10 cellular contexts compared by ENCODE assay signal in the genomic region with DNA sequence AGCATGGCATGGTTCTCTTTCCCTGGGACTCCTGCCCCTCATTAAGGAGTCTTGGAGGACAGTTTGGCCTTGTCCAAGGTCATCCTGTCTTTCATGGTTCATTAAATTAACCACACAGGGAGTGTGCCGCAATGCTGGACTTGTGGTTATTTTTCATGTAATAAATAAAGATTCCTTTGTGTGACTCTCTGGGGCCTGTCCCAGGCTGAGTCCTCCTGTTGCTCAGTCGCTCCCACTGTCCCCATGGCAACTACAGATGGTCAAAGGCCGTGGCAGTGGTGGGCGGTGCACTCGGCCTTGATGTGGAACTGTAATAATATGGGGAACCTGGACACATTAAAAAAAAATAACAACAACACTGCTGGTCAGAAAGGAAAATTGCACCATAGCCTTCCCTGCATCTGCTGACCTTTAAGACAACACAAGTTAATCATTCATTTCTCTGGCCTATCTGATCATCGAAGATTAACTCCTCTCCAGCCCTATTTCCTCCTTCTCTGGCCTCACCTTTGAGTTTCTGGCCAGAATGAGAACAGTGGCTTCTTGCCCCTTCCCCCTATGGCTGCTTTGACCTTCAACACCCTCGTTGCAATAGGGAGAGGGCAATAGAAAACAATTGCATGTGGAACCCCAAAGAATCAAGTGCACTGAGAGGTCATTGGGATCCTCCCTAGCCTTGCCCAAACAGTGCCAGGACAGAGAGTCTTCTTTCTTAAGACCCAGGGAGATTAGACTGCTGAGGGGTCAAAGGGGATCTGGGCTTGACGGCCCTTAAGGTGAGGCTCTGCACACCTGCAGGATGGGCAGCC. TPM values are rescaled to one million over a fixed set of nuclear protein-coding genes. Genes with fewer than 3 reads are reported as not detected.
DNase-seq lines count a peak whose midpoint lies in the region; ATAC-seq and TF ChIP-seq lines count a peak whose summit lies in the region.
"Had no signal": no experiment of that assay in that cellular context is flagged by ENCODE, and none has a peak within 500 bp of the region (broad histone marks: within the 10 kb centered on the region; RNA-seq: fewer than 3 reads in every experiment).

No MANE protein-coding gene starts in this region.

- H3K27ac ChIP-seq in esophagus muscularis mucosa (replicated peaks in 1 of 4): peak overlapping the region; percentile 54 to 66 (median 56)

- intact Hi-C loops in esophagus muscularis mucosa (cut with DNase I): no loop called here

- H3K9me3 Mint-ChIP-seq in nephron: no peaks in the 10 kb centered on the region

- no peak for ATAC-seq in GM21825 (IDR thresholded peaks at IDR 0.05; ENCODE audit: unreplicated experiment)
- ATAC-seq: activated CD4-positive, CD25-positive, alpha-beta regulatory T cell treated with anti-CD3 and anti-CD28 coated beads, Interleukin-2, amount 50 U/mL, for 24 hours had no signal

- peaks cover 13% of the 10 kb centered on the region for H3K27me3 Mint-ChIP-seq in nephron (ENCODE audit: low read depth)

- peaks cover 36% of the 10 kb centered on the region for H3K4me1 Mint-ChIP-seq in nephron

- peak overlapping the region in 2 of 3 experiments; percentile 16 to 52 for H3K4me3 Mint-ChIP-seq in nephron
- H3K4me3 Mint-ChIP-seq: B cell had no signal

- H3K36me3 Mint-ChIP-seq in nephron (ENCODE audit: low read depth): no peaks in the 10 kb centered on the region

- no peak for TF ChIP-seq EP300 in esophagus muscularis mucosa (IDR thresholded peaks at IDR 0.05)

- H3K4me3 ChIP-seq in esophagus muscularis mucosa: no peak overlapping the region

- H3K27ac Mint-ChIP-seq in nephron: peak overlapping the region in 2 of 3 experiments; percentile 94
- H3K27ac Mint-ChIP-seq: B cell had no signal

- peaks cover 11 to 43% (median 35%) of the 10 kb centered on the region in 4 donors for H3K4me1 ChIP-seq in esophagus muscularis mucosa

- TF ChIP-seq CTCF in esophagus muscularis mucosa (IDR thresholded peaks at IDR 0.05) (no peak), nephron (IDR thresholded peaks at IDR 0.05; ENCODE audit: unreplicated experiment in 3 of 3) (no peak)

- no peaks in the 10 kb centered on the region for H3K27me3 ChIP-seq in esophagus muscularis mucosa

- DNase-seq in AG08395 (ENCODE audit: low spot score) (peak; percentile 77), HuH-7.5 (ENCODE audit: low spot score) (peak; percentile 71), esophagus muscularis mucosa (ENCODE audit: extremely low spot score) (no peak), NCI-H1048 (lab: John Stamatoyannopoulos, UW) (no peak), NOMO-1 treated with dmso at 0.1 percent for 144 hours (lab: John Stamatoyannopoulos, UW; ENCODE audit: unreplicated experiment) (no peak), NOMO-1 treated with DMSO at 0.1 percent for 48 hours (lab: John Stamatoyannopoulos, UW; ENCODE audit: unreplicated experiment) (no peak)

- no peaks in the 10 kb centered on the region for H3K36me3 ChIP-seq in esophagus muscularis mucosa

- 81% methylated on average over 8 of the region's 8 CpGs for WGBS in esophagus muscularis mucosa

- no peaks in the 10 kb centered on the region for H3K9me3 ChIP-seq in esophagus muscularis mucosa

- no peak for TF ChIP-seq POLR2A in esophagus muscularis mucosa (IDR thresholded peaks at IDR 0.05; ENCODE audit: low read depth)

RNA-seq across cellular contexts. Expression of gene PSD4, which starts 44.7 kb away (rescaled TPM):
- 1 to 10 TPM; 3.1 to 4.6 (median 3.6) TPM for total RNA-seq in esophagus muscularis mucosa

Comparison
In these comparisons a context has a peak if more than half of its experiments do, and no peak if none do; other contexts are left out.
1. DNase-seq: peak in AG08395 (single experiment) and HuH-7.5 (single experiment); none in esophagus muscularis mucosa (single experiment), NCI-H1048 (single experiment), NOMO-1 treated with dmso at 0.1 percent for 144 hours (single experiment) and NOMO-1 treated with DMSO at 0.1 percent for 48 hours (single experiment).